In genomic region chr3:76497636-76498035, GRCh38 we compare ENCODE assay signal across 15 cellular contexts.
A peak's percentile ranks its signal among the peaks of the same experiment; 100 is the strongest.
DNase-seq lines count a peak whose midpoint lies in the region; ATAC-seq and TF ChIP-seq lines count a peak whose summit lies in the region.
"Had no signal": no experiment of that assay in that cellular context is flagged by ENCODE, and none has a peak within 500 bp of the region (broad histone marks: within the 10 kb centered on the region; RNA-seq: fewer than 3 reads in every experiment).

No MANE protein-coding gene starts in this region.

- peaks cover 12% of the 10 kb centered on the region for H3K4me1 Mint-ChIP-seq in GM23338
- no peaks in the 10 kb centered on the region for H3K4me1 Mint-ChIP-seq in CD8-positive, alpha-beta memory T cell
- H3K4me1 Mint-ChIP-seq: stimulated activated effector memory CD8-positive, alpha-beta T cell treated with anti-CD3 and anti-CD28 coated beads, Interleukin-12 subunit alpha, Interleukin-12 subunit beta, amount 100 ng/mL, for 72 hours had no signal

- no peak overlapping the region for H3K4me3 Mint-ChIP-seq in GM23338
- no peak overlapping the region for H3K4me3 Mint-ChIP-seq in CD8-positive, alpha-beta memory T cell
- H3K4me3 Mint-ChIP-seq: CD8-positive, alpha-beta T cell; stimulated activated effector memory CD8-positive, alpha-beta T cell treated with anti-CD3 and anti-CD28 coated beads, Interleukin-12 subunit alpha, Interleukin-12 subunit beta, amount 100 ng/mL, for 72 hours had no signal

- H3K27ac ChIP-seq in GM23338 (ENCODE audit: low read depth), result peak overlapping the region; percentile 77
- no peak overlapping the region for H3K27ac ChIP-seq in SK-N-SH (ENCODE audit: low read depth in 2 of 2, low read length in 1 of 2)
- H3K27ac ChIP-seq in CD8-positive, alpha-beta memory T cell (ENCODE audit: low read depth, low read length), result no peak overlapping the region
- H3K27ac ChIP-seq: dorsolateral prefrontal cortex, upper lobe of right lung had no signal

- H3K36me3 Mint-ChIP-seq in GM23338 (ENCODE audit: low read depth), result peaks cover 8% of the 10 kb centered on the region; the same call in 2 of the 3 replicates
- no peaks in the 10 kb centered on the region for H3K36me3 Mint-ChIP-seq in CD8-positive, alpha-beta memory T cell
- H3K36me3 Mint-ChIP-seq: CD8-positive, alpha-beta T cell; stimulated activated effector memory CD8-positive, alpha-beta T cell treated with anti-CD3 and anti-CD28 coated beads, Interleukin-12 subunit alpha, Interleukin-12 subunit beta, amount 100 ng/mL, for 72 hours had no signal

- H3K36me3 ChIP-seq in GM23338 (ENCODE audit: insufficient read depth) (no peaks in the 10 kb centered on the region), SK-N-SH (replicated peaks in 1 of 2; ENCODE audit: control insufficient read depth in 1 of 2, insufficient read depth in 2 of 2, low read length in 1 of 2) (no peaks in the 10 kb centered on the region)
- no peaks in the 10 kb centered on the region for H3K36me3 ChIP-seq in CD8-positive, alpha-beta memory T cell (ENCODE audit: insufficient read depth, low read length)
- H3K36me3 ChIP-seq: upper lobe of right lung had no signal

- peak; percentile 83 for ATAC-seq in GM23338
- ATAC-seq: CD8-positive, alpha-beta T cell; stimulated activated effector memory CD8-positive, alpha-beta T cell treated with anti-CD3 and anti-CD28 coated beads, Interleukin-12 subunit alpha, Interleukin-12 subunit beta, amount 100 ng/mL, for 72 hours; upper lobe of right lung had no signal

- no peak overlapping the region for H3K9ac ChIP-seq in SK-N-SH

- H3K9me3 ChIP-seq in SK-N-SH, result no peaks in the 10 kb centered on the region
- H3K9me3 ChIP-seq in CD8-positive, alpha-beta memory T cell (ENCODE audit: low read length), result no peaks in the 10 kb centered on the region
- H3K9me3 ChIP-seq: upper lobe of right lung had no signal

- peaks cover 9% of the 10 kb centered on the region for H3K27me3 Mint-ChIP-seq in GM23338 (ENCODE audit: insufficient read depth, low read depth, poor library complexity)
- H3K27me3 Mint-ChIP-seq in CD8-positive, alpha-beta memory T cell, result no peaks in the 10 kb centered on the region

- POLR2A ChIA-PET in SK-N-SH (lab: Yijun Ruan, JAX), result no interaction called here
- POLR2A ChIA-PET in CD8-positive, alpha-beta memory T cell (lab: Charles Lee), result no interaction called here

- TF ChIP-seq RAD21 in SK-N-SH (IDR thresholded peaks at IDR 0.05; ENCODE audit: low read length), result no peak

- H3K27me3 ChIP-seq in GM23338 (ENCODE audit: insufficient read depth) (no peaks in the 10 kb centered on the region), SK-N-SH (ENCODE audit: insufficient read depth) (no peaks in the 10 kb centered on the region)
- H3K27me3 ChIP-seq in CD8-positive, alpha-beta memory T cell (ENCODE audit: insufficient read depth, low read length, poor library complexity, severe bottlenecking), result no peaks in the 10 kb centered on the region
- H3K27me3 ChIP-seq: dorsolateral prefrontal cortex, upper lobe of right lung had no signal

- H3K9me3 Mint-ChIP-seq in GM23338, result peaks cover 11% of the 10 kb centered on the region
- peaks cover 3 to 32% (median 11%) of the 10 kb centered on the region in 5 donors for H3K9me3 Mint-ChIP-seq in CD8-positive, alpha-beta memory T cell

- 28% methylated on average over 3 of the region's 3 CpGs for WGBS in SK-N-SH (ENCODE audit: low lambda C conversion rate)

- H3F3A ChIP-seq in GM23338 (replicated peaks; ENCODE audit: low read depth), result no peaks in the 10 kb centered on the region
- peaks cover 8% of the 10 kb centered on the region for H3F3A ChIP-seq in SK-N-SH (replicated peaks; ENCODE audit: insufficient read depth)

- H3K79me2 ChIP-seq in GM23338 (replicated peaks; ENCODE audit: insufficient read depth), result no peaks in the 10 kb centered on the region
- H3K79me2 ChIP-seq in SK-N-SH (ENCODE audit: insufficient read depth), result no peaks in the 10 kb centered on the region

- CTCF ChIA-PET in SK-N-SH (lab: Yijun Ruan, JAX), result no interaction called here
- CTCF ChIA-PET in CD8-positive, alpha-beta memory T cell (lab: Charles Lee), result no interaction called here

- H3K4me2 ChIP-seq in GM23338 (no peak overlapping the region), SK-N-SH (no peak overlapping the region)

- H4K20me1 ChIP-seq in GM23338 (replicated peaks; ENCODE audit: insufficient read depth), result no peaks in the 10 kb centered on the region
- no peaks in the 10 kb centered on the region for H4K20me1 ChIP-seq in SK-N-SH (ENCODE audit: insufficient read depth)

- H2AFZ ChIP-seq in GM23338, result no peak overlapping the region
- H2AFZ ChIP-seq in SK-N-SH (ENCODE audit: low read depth), result no peak overlapping the region

- H3K4me1 ChIP-seq in GM23338 (ENCODE audit: insufficient read depth) (no peaks in the 10 kb centered on the region), SK-N-SH (ENCODE audit: control insufficient read depth in 1 of 2, insufficient read depth in 2 of 2, low read depth in 1 of 2, low read length in 1 of 2) (no peaks in the 10 kb centered on the region; a peak in 1 of 4 replicates)
- H3K4me1 ChIP-seq in CD8-positive, alpha-beta memory T cell (ENCODE audit: insufficient read depth, low read length), result no peaks in the 10 kb centered on the region

- TF ChIP-seq CTCF in GM23338 (conservative IDR thresholded peaks at IDR 0.05; ENCODE audit: low read depth in 2 of 2), result no peak
- TF ChIP-seq CTCF in SK-N-SH (IDR thresholded peaks at IDR 0.05), result no peak
- TF ChIP-seq CTCF in retinal pigment epithelial cell (conservative IDR thresholded peaks at IDR 0.05; ENCODE audit: low read depth, low read length), result no peak

- H3K9me2 ChIP-seq in GM23338 (ENCODE audit: insufficient read depth), result no peaks in the 10 kb centered on the region
- no peaks in the 10 kb centered on the region for H3K9me2 ChIP-seq in SK-N-SH

- TF ChIP-seq EP300 in SK-N-SH (IDR thresholded peaks at IDR 0.05; ENCODE audit: borderline replicate concordance in 1 of 2, low read depth in 1 of 2, low read length in 1 of 2), result no peak

- DNase-seq in GM23338 (ENCODE audit: low spot score), result peak; percentile 96
- DNase-seq in SK-N-SH, result no peak
- peak; percentile 14 for DNase-seq in hepatic stellate cell (ENCODE audit: low spot score)
- DNase-seq in retinal pigment epithelial cell (ENCODE audit: low read depth), result peak; percentile 9
- DNase-seq in NCI-H748 treated with DMSO at 0.1 percent for 48 hours (lab: John Stamatoyannopoulos, UW), result no peak
- DNase-seq in activated CD8-positive, alpha-beta memory T cell treated with anti-CD3 and anti-CD28 coated beads, Interleukin-2, amount 50 U/mL, for 4 hours, result no peak
- DNase-seq in CD8-positive, alpha-beta memory T cell, result no peak
- DNase-seq: activated CD4-positive, alpha-beta T cell treated with anti-CD3 and anti-CD28 coated beads, Interleukin-2, amount 50 U/mL, for 48 hours; aorta; CD8-positive, alpha-beta T cell; dorsolateral prefrontal cortex; SHP77; stimulated activated CD4-positive, alpha-beta T cell treated with anti-CD3 and anti-CD28 coated beads, Interleukin-4, amount 100 ng/mL, for 24 hours; upper lobe of right lung had no signal

- peak overlapping the region; percentile 46 for H3K27ac Mint-ChIP-seq in GM23338
- no peak overlapping the region for H3K27ac Mint-ChIP-seq in CD8-positive, alpha-beta memory T cell
- H3K27ac Mint-ChIP-seq: CD8-positive, alpha-beta T cell; stimulated activated effector memory CD8-positive, alpha-beta T cell treated with anti-CD3 and anti-CD28 coated beads, Interleukin-12 subunit alpha, Interleukin-12 subunit beta, amount 100 ng/mL, for 72 hours had no signal

- no peak overlapping the region for H3K4me3 ChIP-seq in GM23338
- no peak overlapping the region for H3K4me3 ChIP-seq in SK-N-SH (ENCODE audit: low read depth in 2 of 2, low read length in 1 of 2)
- no peak overlapping the region for H3K4me3 ChIP-seq in retinal pigment epithelial cell (ENCODE audit: low read length)
- H3K4me3 ChIP-seq in CD8-positive, alpha-beta memory T cell (ENCODE audit: low read length), result no peak overlapping the region
- H3K4me3 ChIP-seq: dorsolateral prefrontal cortex, upper lobe of right lung had no signal

TF ChIP-seq in GM23338, 12 proteins besides CTCF, POLR2A, EP300 and RAD21 (continues in another document):
- peak; percentile 76; the same call in 1 of the 2 replicates for TF ChIP-seq ETS1 (IDR thresholded peaks at IDR 0.05)
- peak; percentile 80 for TF ChIP-seq POLR2AphosphoS5 (IDR thresholded peaks at IDR 0.05; ENCODE audit: low read depth)

TF ChIP-seq in SK-N-SH, 30 proteins besides CTCF, POLR2A, EP300 and RAD21:
- TF ChIP-seq TEAD4 (IDR thresholded peaks at IDR 0.05; ENCODE audit: borderline replicate concordance, insufficient read depth) (peak; percentile 22; the same call in 1 of the 2 replicates), JUND (IDR thresholded peaks at IDR 0.05) (no peak)

Comparison
In these comparisons a context has a peak if more than half of its experiments do, and no peak if none do; other contexts are left out.
1. DNase-seq: peak in GM23338 (single experiment), hepatic stellate cell (single experiment) and retinal pigment epithelial cell (single experiment); none in SK-N-SH (single experiment), NCI-H748 treated with DMSO at 0.1 percent for 48 hours (single experiment), activated CD8-positive, alpha-beta memory T cell treated with anti-CD3 and anti-CD28 coated beads, Interleukin-2, amount 50 U/mL, for 4 hours (single experiment) and CD8-positive, alpha-beta memory T cell (0 of 5).